In genomic region chr3:194129581-194130133, GRCh38 we compare ENCODE assay signal across 14 cellular contexts. TPM values are rescaled to one million over a fixed set of nuclear protein-coding genes. Genes with fewer than 3 reads are reported as not detected.
A peak's percentile ranks its signal among the peaks of the same experiment; 100 is the strongest.
DNase-seq lines count a peak whose midpoint lies in the region; ATAC-seq and TF ChIP-seq lines count a peak whose summit lies in the region.
"Had no signal": no experiment of that assay in that cellular context is flagged by ENCODE, and none has a peak within 500 bp of the region (broad histone marks: within the 10 kb centered on the region; RNA-seq: fewer than 3 reads in every experiment).

No MANE protein-coding gene starts in this region.

- DNase-seq in GM23338 (ENCODE audit: low spot score) (peak; percentile 86), PC-3 (no peak), iPS-NIHi11 (ENCODE audit: low spot score) (peak; percentile 47), retina (peak; percentile 40), foreskin keratinocyte (no peak)
- DNase-seq: activated CD8-positive, alpha-beta memory T cell treated with anti-CD3 and anti-CD28 coated beads, Interleukin-2, amount 50 U/mL, for 48 hours; KBM-7; NCI-H345; stimulated activated CD4-positive, alpha-beta T cell treated with anti-CD3 and anti-CD28 coated beads, Interleukin-2, amount 100 ng/mL, for 24 hours had no signal

- H3K27me3 ChIP-seq in GM23338 (ENCODE audit: insufficient read depth) (peaks cover 17% of the 10 kb centered on the region), PC-3 (ENCODE audit: low read length) (no peaks in the 10 kb centered on the region), foreskin keratinocyte (no peaks in the 10 kb centered on the region)

- no peaks in the 10 kb centered on the region for H3K9me3 ChIP-seq in PC-3 (ENCODE audit: low read length)
- H3K9me3 ChIP-seq: HAP-1 had no signal

- H3K79me2 ChIP-seq in GM23338 (replicated peaks; ENCODE audit: insufficient read depth), result no peaks in the 10 kb centered on the region
- H3K79me2 ChIP-seq in PC-3 (ENCODE audit: low read length), result peaks cover 10% of the 10 kb centered on the region; the same call in 1 of the 2 replicates

- CTCF ChIA-PET in PC-3 (lab: Charles Lee), result no interaction called here

- ATAC-seq in GM23338 (peak; percentile 30), PC-3 (no peak), HG03439 (IDR thresholded peaks at IDR 0.05; ENCODE audit: unreplicated experiment) (no peak), foreskin keratinocyte (no peak), GM18517 (IDR thresholded peaks at IDR 0.05; ENCODE audit: unreplicated experiment) (no peak), GM19395 (IDR thresholded peaks at IDR 0.05; ENCODE audit: unreplicated experiment) (no peak)

- no peaks in the 10 kb centered on the region for H3K9me3 Mint-ChIP-seq in GM23338
- H3K9me3 Mint-ChIP-seq: stimulated activated naive CD8-positive, alpha-beta T cell treated with anti-CD3 and anti-CD28 coated beads, Interleukin-15, Interleukin-2, amounts not matched to agents 100 ng/mL and 50 ng/mL, for 24 hours had no signal

- intact Hi-C loops in PC-3 (cut with micrococcal nuclease), result no loop called here

- H3K4me2 ChIP-seq in GM23338 (peak overlapping the region; percentile 88), PC-3 (ENCODE audit: low read length) (peak overlapping the region; percentile 90)

- H3K4me1 ChIP-seq in GM23338 (ENCODE audit: insufficient read depth) (peaks cover 43% of the 10 kb centered on the region), PC-3 (ENCODE audit: insufficient read depth, low read length) (peaks cover 50% of the 10 kb centered on the region), foreskin keratinocyte (peaks cover 19% of the 10 kb centered on the region)

- H3K4me1 Mint-ChIP-seq in GM23338, result peaks cover 45% of the 10 kb centered on the region

- no peaks in the 10 kb centered on the region for H3K36me3 ChIP-seq in GM23338 (ENCODE audit: insufficient read depth)
- H3K36me3 ChIP-seq in PC-3 (ENCODE audit: low read depth, low read length), result no peaks in the 10 kb centered on the region
- H3K36me3 ChIP-seq: HAP-1 had no signal

- no TSS peak for BruUV-seq in PC-3 (replicated peaks; lab: Mats Ljungman, UMichigan)

- no peaks in the 10 kb centered on the region for H4K20me1 ChIP-seq in GM23338 (replicated peaks; ENCODE audit: insufficient read depth)
- H4K20me1 ChIP-seq in PC-3 (ENCODE audit: low read length), result no peaks in the 10 kb centered on the region

- H3K27ac ChIP-seq in GM23338 (ENCODE audit: low read depth) (no peak overlapping the region), PC-3 (ENCODE audit: low read length) (peak overlapping the region; percentile 85), foreskin keratinocyte (no peak overlapping the region)

- H3K4me3 ChIP-seq in GM23338 (peak overlapping the region; percentile 18; the same call in 1 of the 2 replicates), PC-3 (ENCODE audit: low read length) (peak overlapping the region; percentile 55; the same call in 1 of the 2 replicates)
- H3K4me3 ChIP-seq: HAP-1 had no signal

- no peaks in the 10 kb centered on the region; the same call in 2 of the 3 replicates for H3K36me3 Mint-ChIP-seq in GM23338 (ENCODE audit: low read depth)

- no peaks in the 10 kb centered on the region for H3K9me2 ChIP-seq in GM23338 (ENCODE audit: insufficient read depth)
- H3K9me2 ChIP-seq in PC-3 (replicated peaks; ENCODE audit: low read length), result no peaks in the 10 kb centered on the region

- H3K27me3 Mint-ChIP-seq in GM23338 (ENCODE audit: insufficient read depth, low read depth, poor library complexity), result peaks cover 30% of the 10 kb centered on the region

- H3K27ac Mint-ChIP-seq in GM23338, result no peak overlapping the region
- H3K27ac Mint-ChIP-seq: stimulated activated naive CD8-positive, alpha-beta T cell treated with anti-CD3 and anti-CD28 coated beads, Interleukin-15, Interleukin-2, amounts not matched to agents 100 ng/mL and 50 ng/mL, for 24 hours had no signal

- no peak overlapping the region for H3K4me3 Mint-ChIP-seq in GM23338
- H3K4me3 Mint-ChIP-seq: stimulated activated naive CD8-positive, alpha-beta T cell treated with anti-CD3 and anti-CD28 coated beads, Interleukin-15, Interleukin-2, amounts not matched to agents 100 ng/mL and 50 ng/mL, for 24 hours had no signal

- no peak for TF ChIP-seq CTCF in GM23338 (conservative IDR thresholded peaks at IDR 0.05; ENCODE audit: low read depth in 2 of 2)
- TF ChIP-seq CTCF in PC-3 (conservative IDR thresholded peaks at IDR 0.05; ENCODE audit: low read depth, low read length), result no peak
- TF ChIP-seq CTCF in foreskin keratinocyte (conservative IDR thresholded peaks at IDR 0.05), result no peak

- H2AFZ ChIP-seq in GM23338 (peak overlapping the region; percentile 38; the same call in 1 of the 2 replicates), PC-3 (ENCODE audit: low read length) (no peak overlapping the region)

- H3F3A ChIP-seq in GM23338 (replicated peaks; ENCODE audit: low read depth) (peaks cover 5% of the 10 kb centered on the region; the same call in 1 of the 2 replicates), PC-3 (ENCODE audit: low read length, unreplicated experiment) (peaks cover 9% of the 10 kb centered on the region)

- POLR2A ChIA-PET in PC-3 (lab: Charles Lee; ENCODE audit: unreplicated experiment), result interaction anchor here (0.6 to 1.1 kb wide), 4 partner anchors 12 to 160 kb away, joined by 3 to 9 read pairs (median 4); no protein-coding TSS in a partner anchor

- H3K9ac ChIP-seq in PC-3 (ENCODE audit: low read length), result peak overlapping the region; percentile 73

TF ChIP-seq in GM23338, 12 proteins besides CTCF, POLR2A, EP300 and RAD21 (continues in another document):
- TF ChIP-seq JUNB (IDR thresholded peaks at IDR 0.05; ENCODE audit: unreplicated experiment) (no peak), ZNF331 (CRISPR knock-in tag; IDR thresholded peaks at IDR 0.05; ENCODE audit: low read depth) (no peak), ETS1 (IDR thresholded peaks at IDR 0.05) (no peak), ZNF114 (CRISPR knock-in tag; IDR thresholded peaks at IDR 0.05) (no peak)

RNA-seq across cellular contexts. Expression of gene HES1, which starts 6.3 kb away (rescaled TPM):
- total RNA-seq in GM23338 (2014; rRNA removed; shearing (Covaris generic)), result 40.3 and 42.7 TPM in 2 replicates
- polyA plus RNA-seq in GM23338 (2016; fragmentation: Nextera tagmentation; extraction: Ambion mirVana) (59.3 and 60.8 TPM in 2 replicates), foreskin keratinocyte (28.7 and 32.5 TPM in 2 replicates)
- total RNA-seq in PC-3 (2014; rRNA removed) (852 and 906 TPM in 2 replicates), foreskin keratinocyte (35.1 and 42.1 TPM in 2 replicates)

Comparison
In these comparisons a context has a peak if more than half of its experiments do, and no peak if none do; other contexts are left out.
1. DNase-seq: peak in GM23338 (single experiment), iPS-NIHi11 (single experiment) and retina (single experiment); none in PC-3 (single experiment) and foreskin keratinocyte (0 of 2).
2. RNA of gene HES1, which starts 6.3 kb away (total RNA-seq): 852 to 906 TPM in PC-3; 40.3 to 42.7 TPM in GM23338 and 35.1 to 42.1 TPM in foreskin keratinocyte; every median in the first group is over 10 times any median in the second.